Comparison of ENCODE assay signal across 1 cellular context in the genomic region with DNA sequence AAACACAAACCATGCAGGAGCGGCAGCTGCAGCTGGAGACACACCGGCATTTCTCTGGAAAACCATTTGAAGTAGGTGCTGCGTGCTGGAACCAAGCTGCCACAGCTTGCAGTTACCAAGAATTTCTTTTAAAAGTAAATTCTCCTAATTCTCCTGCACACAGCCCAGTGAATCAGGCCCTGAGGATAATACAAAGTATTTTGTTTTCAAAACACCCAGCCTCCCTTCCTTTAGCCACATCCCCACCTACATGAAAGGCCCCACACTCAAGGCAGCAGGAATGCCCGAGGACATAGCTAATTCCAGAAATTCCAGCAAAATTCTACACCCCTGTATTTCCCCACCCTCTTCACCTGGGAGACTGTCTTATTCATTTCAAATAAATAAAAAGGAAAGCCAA.
TF ChIP-seq lines count a peak whose summit lies in the region.

No MANE protein-coding gene starts in this region.

TF ChIP-seq in GM23338, 12 proteins besides CTCF, POLR2A, EP300 and RAD21:
- TF ChIP-seq, protein P1, sequence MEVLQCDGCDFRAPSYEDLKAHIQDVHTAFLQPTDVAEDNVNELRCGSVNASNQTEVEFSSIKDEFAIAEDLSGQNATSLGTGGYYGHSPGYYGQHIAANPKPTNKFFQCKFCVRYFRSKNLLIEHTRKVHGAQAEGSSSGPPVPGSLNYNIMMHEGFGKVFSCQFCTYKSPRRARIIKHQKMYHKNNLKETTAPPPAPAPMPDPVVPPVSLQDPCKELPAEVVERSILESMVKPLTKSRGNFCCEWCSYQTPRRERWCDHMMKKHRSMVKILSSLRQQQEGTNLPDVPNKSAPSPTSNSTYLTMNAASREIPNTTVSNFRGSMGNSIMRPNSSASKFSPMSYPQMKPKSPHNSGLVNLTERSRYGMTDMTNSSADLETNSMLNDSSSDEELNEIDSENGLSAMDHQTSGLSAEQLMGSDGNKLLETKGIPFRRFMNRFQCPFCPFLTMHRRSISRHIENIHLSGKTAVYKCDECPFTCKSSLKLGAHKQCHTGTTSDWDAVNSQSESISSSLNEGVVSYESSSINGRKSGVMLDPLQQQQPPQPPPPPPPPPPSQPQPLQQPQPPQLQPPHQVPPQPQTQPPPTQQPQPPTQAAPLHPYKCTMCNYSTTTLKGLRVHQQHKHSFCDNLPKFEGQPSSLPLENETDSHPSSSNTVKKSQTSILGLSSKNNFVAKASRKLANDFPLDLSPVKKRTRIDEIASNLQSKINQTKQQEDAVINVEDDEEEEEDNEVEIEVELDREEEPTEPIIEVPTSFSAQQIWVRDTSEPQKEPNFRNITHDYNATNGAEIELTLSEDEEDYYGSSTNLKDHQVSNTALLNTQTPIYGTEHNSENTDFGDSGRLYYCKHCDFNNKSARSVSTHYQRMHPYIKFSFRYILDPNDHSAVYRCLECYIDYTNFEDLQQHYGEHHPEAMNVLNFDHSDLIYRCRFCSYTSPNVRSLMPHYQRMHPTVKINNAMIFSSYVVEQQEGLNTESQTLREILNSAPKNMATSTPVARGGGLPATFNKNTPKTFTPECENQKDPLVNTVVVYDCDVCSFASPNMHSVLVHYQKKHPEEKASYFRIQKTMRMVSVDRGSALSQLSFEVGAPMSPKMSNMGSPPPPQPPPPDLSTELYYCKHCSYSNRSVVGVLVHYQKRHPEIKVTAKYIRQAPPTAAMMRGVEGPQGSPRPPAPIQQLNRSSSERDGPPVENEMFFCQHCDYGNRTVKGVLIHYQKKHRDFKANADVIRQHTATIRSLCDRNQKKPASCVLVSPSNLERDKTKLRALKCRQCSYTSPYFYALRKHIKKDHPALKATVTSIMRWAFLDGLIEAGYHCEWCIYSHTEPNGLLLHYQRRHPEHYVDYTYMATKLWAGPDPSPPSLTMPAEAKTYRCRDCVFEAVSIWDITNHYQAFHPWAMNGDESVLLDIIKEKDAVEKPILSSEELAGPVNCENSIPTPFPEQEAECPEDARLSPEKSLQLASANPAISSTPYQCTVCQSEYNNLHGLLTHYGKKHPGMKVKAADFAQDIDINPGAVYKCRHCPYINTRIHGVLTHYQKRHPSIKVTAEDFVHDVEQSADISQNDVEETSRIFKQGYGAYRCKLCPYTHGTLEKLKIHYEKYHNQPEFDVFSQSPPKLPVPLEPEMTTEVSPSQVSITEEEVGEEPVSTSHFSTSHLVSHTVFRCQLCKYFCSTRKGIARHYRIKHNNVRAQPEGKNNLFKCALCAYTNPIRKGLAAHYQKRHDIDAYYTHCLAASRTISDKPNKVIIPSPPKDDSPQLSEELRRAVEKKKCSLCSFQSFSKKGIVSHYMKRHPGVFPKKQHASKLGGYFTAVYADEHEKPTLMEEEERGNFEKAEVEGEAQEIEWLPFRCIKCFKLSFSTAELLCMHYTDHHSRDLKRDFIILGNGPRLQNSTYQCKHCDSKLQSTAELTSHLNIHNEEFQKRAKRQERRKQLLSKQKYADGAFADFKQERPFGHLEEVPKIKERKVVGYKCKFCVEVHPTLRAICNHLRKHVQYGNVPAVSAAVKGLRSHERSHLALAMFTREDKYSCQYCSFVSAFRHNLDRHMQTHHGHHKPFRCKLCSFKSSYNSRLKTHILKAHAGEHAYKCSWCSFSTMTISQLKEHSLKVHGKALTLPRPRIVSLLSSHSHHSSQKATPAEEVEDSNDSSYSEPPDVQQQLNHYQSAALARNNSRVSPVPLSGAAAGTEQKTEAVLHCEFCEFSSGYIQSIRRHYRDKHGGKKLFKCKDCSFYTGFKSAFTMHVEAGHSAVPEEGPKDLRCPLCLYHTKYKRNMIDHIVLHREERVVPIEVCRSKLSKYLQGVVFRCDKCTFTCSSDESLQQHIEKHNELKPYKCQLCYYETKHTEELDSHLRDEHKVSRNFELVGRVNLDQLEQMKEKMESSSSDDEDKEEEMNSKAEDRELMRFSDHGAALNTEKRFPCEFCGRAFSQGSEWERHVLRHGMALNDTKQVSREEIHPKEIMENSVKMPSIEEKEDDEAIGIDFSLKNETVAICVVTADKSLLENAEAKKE (CRISPR knock-in tag; IDR thresholded peaks at IDR 0.05) = no peak
- TF ChIP-seq, protein P2, sequence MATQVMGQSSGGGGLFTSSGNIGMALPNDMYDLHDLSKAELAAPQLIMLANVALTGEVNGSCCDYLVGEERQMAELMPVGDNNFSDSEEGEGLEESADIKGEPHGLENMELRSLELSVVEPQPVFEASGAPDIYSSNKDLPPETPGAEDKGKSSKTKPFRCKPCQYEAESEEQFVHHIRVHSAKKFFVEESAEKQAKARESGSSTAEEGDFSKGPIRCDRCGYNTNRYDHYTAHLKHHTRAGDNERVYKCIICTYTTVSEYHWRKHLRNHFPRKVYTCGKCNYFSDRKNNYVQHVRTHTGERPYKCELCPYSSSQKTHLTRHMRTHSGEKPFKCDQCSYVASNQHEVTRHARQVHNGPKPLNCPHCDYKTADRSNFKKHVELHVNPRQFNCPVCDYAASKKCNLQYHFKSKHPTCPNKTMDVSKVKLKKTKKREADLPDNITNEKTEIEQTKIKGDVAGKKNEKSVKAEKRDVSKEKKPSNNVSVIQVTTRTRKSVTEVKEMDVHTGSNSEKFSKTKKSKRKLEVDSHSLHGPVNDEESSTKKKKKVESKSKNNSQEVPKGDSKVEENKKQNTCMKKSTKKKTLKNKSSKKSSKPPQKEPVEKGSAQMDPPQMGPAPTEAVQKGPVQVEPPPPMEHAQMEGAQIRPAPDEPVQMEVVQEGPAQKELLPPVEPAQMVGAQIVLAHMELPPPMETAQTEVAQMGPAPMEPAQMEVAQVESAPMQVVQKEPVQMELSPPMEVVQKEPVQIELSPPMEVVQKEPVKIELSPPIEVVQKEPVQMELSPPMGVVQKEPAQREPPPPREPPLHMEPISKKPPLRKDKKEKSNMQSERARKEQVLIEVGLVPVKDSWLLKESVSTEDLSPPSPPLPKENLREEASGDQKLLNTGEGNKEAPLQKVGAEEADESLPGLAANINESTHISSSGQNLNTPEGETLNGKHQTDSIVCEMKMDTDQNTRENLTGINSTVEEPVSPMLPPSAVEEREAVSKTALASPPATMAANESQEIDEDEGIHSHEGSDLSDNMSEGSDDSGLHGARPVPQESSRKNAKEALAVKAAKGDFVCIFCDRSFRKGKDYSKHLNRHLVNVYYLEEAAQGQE (IDR thresholded peaks at IDR 0.05; ENCODE audit: unreplicated experiment) = no peak
